Comparison of ENCODE assay signal across 8 cellular contexts in the genomic region with DNA sequence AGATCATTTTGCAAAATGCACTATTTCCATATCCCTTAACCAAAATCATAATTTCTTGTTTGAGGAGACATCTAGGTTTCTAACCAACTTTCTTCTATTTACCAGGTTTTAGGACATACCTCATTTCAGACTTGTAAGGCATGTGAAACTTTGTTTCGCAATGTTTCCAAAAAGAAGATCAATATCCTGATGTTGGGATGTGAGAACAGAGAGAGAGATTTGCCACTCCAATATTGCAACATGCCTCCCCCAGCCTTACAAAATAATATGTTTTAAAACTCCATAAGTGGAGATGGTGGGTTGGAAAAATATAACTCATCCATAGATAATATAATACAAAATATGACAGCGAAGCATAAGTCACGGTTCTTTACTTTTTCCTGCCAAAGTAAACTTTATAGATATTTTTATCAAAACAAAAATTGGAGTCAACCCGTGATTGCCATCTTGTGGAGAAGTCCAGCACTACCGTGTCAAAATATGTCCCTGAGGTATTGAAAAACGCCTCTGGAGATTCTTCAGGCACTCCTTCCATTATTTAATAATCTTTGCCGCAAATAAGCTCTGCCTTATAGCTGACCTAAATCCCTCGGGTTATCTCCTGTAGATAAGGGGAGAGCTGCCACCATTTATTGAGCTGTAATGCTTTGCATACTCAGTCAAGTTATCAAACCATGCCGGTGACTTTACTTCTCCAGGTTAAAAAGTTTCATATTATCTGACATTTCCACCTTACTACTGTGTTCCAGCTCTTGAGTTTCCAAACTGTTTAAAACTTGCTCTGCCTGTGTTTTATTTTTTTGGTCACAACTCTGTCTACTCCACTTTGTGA.
DNase-seq lines count a peak whose midpoint lies in the region; ATAC-seq and TF ChIP-seq lines count a peak whose summit lies in the region.

No MANE protein-coding gene starts in this region.

- WGBS in heart left ventricle, 4 donors, result 17 to 19% (median 19%) methylated on average over 9 of the region's 9 CpGs
- 17 to 18% (median 17%) methylated on average over 9 of the region's 9 CpGs for WGBS in adrenal gland, 4 donors
- WGBS in liver, result 14% methylated on average over 9 of the region's 9 CpGs

- no peak overlapping the region for H3K4me3 ChIP-seq in heart left ventricle
- H3K4me3 ChIP-seq in NB4 (ENCODE audit: low read depth, low read length), result no peak overlapping the region
- H3K4me3 ChIP-seq in adrenal gland, result no peak overlapping the region
- no peak overlapping the region for H3K4me3 ChIP-seq in liver (ENCODE audit: low read depth in 1 of 3, low read length in 3 of 3)
- no peak overlapping the region for H3K4me3 ChIP-seq in right atrium auricular region

- TF ChIP-seq POLR2A in heart left ventricle (IDR thresholded peaks at IDR 0.05) (no peak), NB4 (IDR thresholded peaks at IDR 0.05; ENCODE audit: extremely low read depth, insufficient read length) (no peak), adrenal gland (IDR thresholded peaks at IDR 0.05) (no peak)

- TF ChIP-seq CTCF in heart left ventricle (IDR thresholded peaks at IDR 0.05) (peak in 11 of 12 donors; percentile 17 to 55 (median 32)), NB4 (IDR thresholded peaks at IDR 0.05; ENCODE audit: low read depth, low read length) (peak; percentile 59), adrenal gland (IDR thresholded peaks at IDR 0.05) (peak; percentile 11 to 63 (median 36)), liver (IDR thresholded peaks at IDR 0.05; ENCODE audit: low read depth, low read length, missing input control) (peak; percentile 62), right atrium auricular region (IDR thresholded peaks at IDR 0.05) (peak in 1 of 2 donors; percentile 56)

- intact Hi-C loops in heart left ventricle (cut with DNase I) (no loop called here), left cardiac atrium (cut with DNase I) (no loop called here), adrenal gland (cut with DNase I) (no loop called here)

- no peaks in the 10 kb centered on the region for H3K36me3 ChIP-seq in heart left ventricle
- H3K36me3 ChIP-seq in adrenal gland (replicated peaks in 1 of 2), result no peaks in the 10 kb centered on the region
- no peaks in the 10 kb centered on the region for H3K36me3 ChIP-seq in liver (ENCODE audit: control insufficient read depth in 4 of 4, insufficient read depth in 3 of 4, low read depth in 1 of 4, low read length in 3 of 4)
- H3K36me3 ChIP-seq in right atrium auricular region, result no peaks in the 10 kb centered on the region

- no peaks in the 10 kb centered on the region for H3K27me3 ChIP-seq in heart left ventricle
- no peaks in the 10 kb centered on the region for H3K27me3 ChIP-seq in adrenal gland
- H3K27me3 ChIP-seq in liver (ENCODE audit: control insufficient read depth in 4 of 4, insufficient read depth in 4 of 4, low read length in 3 of 4), result no peaks in the 10 kb centered on the region
- H3K27me3 ChIP-seq in right atrium auricular region, result no peaks in the 10 kb centered on the region

- TF ChIP-seq RAD21 in liver (IDR thresholded peaks at IDR 0.05), result peak; percentile 78 to 80

- H3K4me1 ChIP-seq in heart left ventricle (peaks cover 0 to 2% (median 0%) of the 10 kb centered on the region in 12 donors), adrenal gland (replicated peaks in 1 of 2) (peaks cover 0 to 8% of the 10 kb centered on the region in 2 donors), liver (ENCODE audit: control insufficient read depth in 4 of 4, insufficient read depth in 4 of 4, low read length in 3 of 4) (peaks cover 0 to 1% (median 0%) of the 10 kb centered on the region in 4 donors), right atrium auricular region (peaks cover 0 to 5% of the 10 kb centered on the region in 2 donors)

- ATAC-seq in heart left ventricle (no peak), left cardiac atrium (no peak), GM18861 (IDR thresholded peaks at IDR 0.05; ENCODE audit: unreplicated experiment) (no peak), GM18907 (IDR thresholded peaks at IDR 0.05; ENCODE audit: unreplicated experiment) (no peak)

- no peak overlapping the region for H3K27ac ChIP-seq in heart left ventricle
- no peak overlapping the region for H3K27ac ChIP-seq in adrenal gland
- no peak overlapping the region for H3K27ac ChIP-seq in liver (ENCODE audit: low read depth in 1 of 2, low read length in 2 of 2)
- H3K27ac ChIP-seq in right atrium auricular region, result no peak overlapping the region

- no peak overlapping the region for H3K9ac ChIP-seq in liver (ENCODE audit: low read depth in 1 of 2, low read length in 2 of 2)

- DNase-seq in heart left ventricle, result no peak
- DNase-seq in left cardiac atrium, result no peak
- DNase-seq in NB4 (ENCODE audit: low read depth), result peak; percentile 64
- peak in 2 of 7 donors; percentile 8 to 29 for DNase-seq in adrenal gland
- DNase-seq in right atrium auricular region (ENCODE audit: low spot score), result no peak

- H3K9me3 ChIP-seq in heart left ventricle (peaks cover 0 to 4% (median 0%) of the 10 kb centered on the region in 12 donors), adrenal gland (replicated peaks in 1 of 3) (no peaks in the 10 kb centered on the region), liver (ENCODE audit: control insufficient read depth in 4 of 4, low read length in 3 of 4) (no peaks in the 10 kb centered on the region), right atrium auricular region (no peaks in the 10 kb centered on the region)

TF ChIP-seq in liver, 16 proteins besides CTCF, POLR2A, EP300 and RAD21:
- TF ChIP-seq HNF4G (IDR thresholded peaks at IDR 0.05) (no peak), RXRA (IDR thresholded peaks at IDR 0.05) (peak in 1 of 2 donors; percentile 38), FOXA1 (IDR thresholded peaks at IDR 0.05) (no peak), SP1 (IDR thresholded peaks at IDR 0.05) (no peak), TAF1 (conservative IDR thresholded peaks at IDR 0.05) (no peak), EGR1 (IDR thresholded peaks at IDR 0.05; ENCODE audit: low read depth in 2 of 2) (no peak), NR2F2 (IDR thresholded peaks at IDR 0.05) (no peak), HNF4A (conservative IDR thresholded peaks at IDR 0.05) (peak; percentile 10 to 23), JUND (IDR thresholded peaks at IDR 0.05) (peak in 1 of 2 donors; percentile 49), YY1 (IDR thresholded peaks at IDR 0.05) (peak; percentile 20), FOXA2 (IDR thresholded peaks at IDR 0.05) (no peak), GABPA (IDR thresholded peaks at IDR 0.05 in 1 of 2, conservative IDR thresholded peaks at IDR 0.05 in 1 of 2) (no peak)
- TF ChIP-seq, protein P1, sequence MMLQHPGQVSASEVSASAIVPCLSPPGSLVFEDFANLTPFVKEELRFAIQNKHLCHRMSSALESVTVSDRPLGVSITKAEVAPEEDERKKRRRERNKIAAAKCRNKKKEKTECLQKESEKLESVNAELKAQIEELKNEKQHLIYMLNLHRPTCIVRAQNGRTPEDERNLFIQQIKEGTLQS (IDR thresholded peaks at IDR 0.05), result no peak
- TF ChIP-seq, protein P2, sequence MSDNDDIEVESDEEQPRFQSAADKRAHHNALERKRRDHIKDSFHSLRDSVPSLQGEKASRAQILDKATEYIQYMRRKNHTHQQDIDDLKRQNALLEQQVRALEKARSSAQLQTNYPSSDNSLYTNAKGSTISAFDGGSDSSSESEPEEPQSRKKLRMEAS (IDR thresholded peaks at IDR 0.05), result peak; percentile 46
- TF ChIP-seq, protein P3, sequence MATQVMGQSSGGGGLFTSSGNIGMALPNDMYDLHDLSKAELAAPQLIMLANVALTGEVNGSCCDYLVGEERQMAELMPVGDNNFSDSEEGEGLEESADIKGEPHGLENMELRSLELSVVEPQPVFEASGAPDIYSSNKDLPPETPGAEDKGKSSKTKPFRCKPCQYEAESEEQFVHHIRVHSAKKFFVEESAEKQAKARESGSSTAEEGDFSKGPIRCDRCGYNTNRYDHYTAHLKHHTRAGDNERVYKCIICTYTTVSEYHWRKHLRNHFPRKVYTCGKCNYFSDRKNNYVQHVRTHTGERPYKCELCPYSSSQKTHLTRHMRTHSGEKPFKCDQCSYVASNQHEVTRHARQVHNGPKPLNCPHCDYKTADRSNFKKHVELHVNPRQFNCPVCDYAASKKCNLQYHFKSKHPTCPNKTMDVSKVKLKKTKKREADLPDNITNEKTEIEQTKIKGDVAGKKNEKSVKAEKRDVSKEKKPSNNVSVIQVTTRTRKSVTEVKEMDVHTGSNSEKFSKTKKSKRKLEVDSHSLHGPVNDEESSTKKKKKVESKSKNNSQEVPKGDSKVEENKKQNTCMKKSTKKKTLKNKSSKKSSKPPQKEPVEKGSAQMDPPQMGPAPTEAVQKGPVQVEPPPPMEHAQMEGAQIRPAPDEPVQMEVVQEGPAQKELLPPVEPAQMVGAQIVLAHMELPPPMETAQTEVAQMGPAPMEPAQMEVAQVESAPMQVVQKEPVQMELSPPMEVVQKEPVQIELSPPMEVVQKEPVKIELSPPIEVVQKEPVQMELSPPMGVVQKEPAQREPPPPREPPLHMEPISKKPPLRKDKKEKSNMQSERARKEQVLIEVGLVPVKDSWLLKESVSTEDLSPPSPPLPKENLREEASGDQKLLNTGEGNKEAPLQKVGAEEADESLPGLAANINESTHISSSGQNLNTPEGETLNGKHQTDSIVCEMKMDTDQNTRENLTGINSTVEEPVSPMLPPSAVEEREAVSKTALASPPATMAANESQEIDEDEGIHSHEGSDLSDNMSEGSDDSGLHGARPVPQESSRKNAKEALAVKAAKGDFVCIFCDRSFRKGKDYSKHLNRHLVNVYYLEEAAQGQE (IDR thresholded peaks at IDR 0.05), result no peak
- TF ChIP-seq, protein P4, sequence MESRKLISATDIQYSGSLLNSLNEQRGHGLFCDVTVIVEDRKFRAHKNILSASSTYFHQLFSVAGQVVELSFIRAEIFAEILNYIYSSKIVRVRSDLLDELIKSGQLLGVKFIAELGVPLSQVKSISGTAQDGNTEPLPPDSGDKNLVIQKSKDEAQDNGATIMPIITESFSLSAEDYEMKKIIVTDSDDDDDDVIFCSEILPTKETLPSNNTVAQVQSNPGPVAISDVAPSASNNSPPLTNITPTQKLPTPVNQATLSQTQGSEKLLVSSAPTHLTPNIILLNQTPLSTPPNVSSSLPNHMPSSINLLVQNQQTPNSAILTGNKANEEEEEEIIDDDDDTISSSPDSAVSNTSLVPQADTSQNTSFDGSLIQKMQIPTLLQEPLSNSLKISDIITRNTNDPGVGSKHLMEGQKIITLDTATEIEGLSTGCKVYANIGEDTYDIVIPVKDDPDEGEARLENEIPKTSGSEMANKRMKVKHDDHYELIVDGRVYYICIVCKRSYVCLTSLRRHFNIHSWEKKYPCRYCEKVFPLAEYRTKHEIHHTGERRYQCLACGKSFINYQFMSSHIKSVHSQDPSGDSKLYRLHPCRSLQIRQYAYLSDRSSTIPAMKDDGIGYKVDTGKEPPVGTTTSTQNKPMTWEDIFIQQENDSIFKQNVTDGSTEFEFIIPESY (IDR thresholded peaks at IDR 0.05), result no peak
